In genomic region chr12:110558945-110559344, GRCh38 we compare ENCODE assay signal across 6 cellular contexts. TPM values are rescaled to one million over a fixed set of nuclear protein-coding genes. Genes with fewer than 3 reads are reported as not detected.
A peak's percentile ranks its signal among the peaks of the same experiment; 100 is the strongest.
DNase-seq lines count a peak whose midpoint lies in the region; ATAC-seq, FAIRE-seq and TF ChIP-seq lines count a peak whose summit lies in the region.
"Not testable (repeated sequence)": the region's sequence is repeated elsewhere in the genome, so short reads cannot be mapped to it uniquely, and the experiment has no call there.

No MANE protein-coding gene starts in this region.

- peaks cover 16 to 48% (median 33%) of the 10 kb centered on the region in 11 experiments for H3K36me3 ChIP-seq in BLaER1 treated with 17β-estradiol and CSF1 and Interleukin-3, amounts not matched to agents 10 nM and 100 nM
- not testable (repeated sequence) for H3K36me3 ChIP-seq in esophagus muscularis mucosa; HepG2 (replicated peaks in 1 of 2; ENCODE audit: control insufficient read depth in 1 of 2, insufficient read depth in 2 of 2, low read length in 2 of 2); mesenchymal stem cell (ENCODE audit: control insufficient read depth in 1 of 2, insufficient read depth in 2 of 2, low read depth in 1 of 2, low read length in 2 of 2); gastrocnemius medialis

- not testable (repeated sequence) for H2BK15ac ChIP-seq in mesenchymal stem cell (ENCODE audit: low read depth, poor library complexity, severe bottlenecking)

- ATAC-seq in activated B cell treated with CpG ODN at 0.5 μM for 24 hours (ENCODE audit: low read depth); gastrocnemius medialis: not testable (repeated sequence)
- peak; percentile 71 for ATAC-seq in HepG2

- DNase-seq in activated B cell treated with CpG ODN at 0.5 μM for 24 hours; esophagus muscularis mucosa (ENCODE audit: extremely low spot score); mesenchymal stem cell; gastrocnemius medialis: not testable (repeated sequence)
- peak; percentile 25 for DNase-seq in HepG2 (ENCODE audit: low spot score)

- H3K27ac Mint-ChIP-seq in activated B cell treated with CpG ODN at 0.5 μM for 24 hours, result peak overlapping the region; percentile 24

- H3K27me3 Mint-ChIP-seq in activated B cell treated with CpG ODN at 0.5 μM for 24 hours, result not testable (repeated sequence)

- in situ Hi-C loops in HepG2 (cut with HindIII; ENCODE audit: extremely low pct_ligation_motif_present, low pct_unique_long_range_greater_than_20kb), result loop anchor here (5.0 kb wide), 1 partner anchor 33 kb away; no protein-coding TSS in a partner anchor
- in situ Hi-C loops in gastrocnemius medialis (cut with MboI; ENCODE audit: low sequenced_read_pairs in 4 of 4), result not testable (repeated sequence)

- H4K91ac ChIP-seq in mesenchymal stem cell (ENCODE audit: low read length), result not testable (repeated sequence)

- H3K27me3 ChIP-seq in BLaER1 treated with 17β-estradiol and CSF1 and Interleukin-3, amounts not matched to agents 10 nM and 100 nM; esophagus muscularis mucosa; HepG2 (ENCODE audit: control insufficient read depth in 1 of 2, insufficient read depth in 2 of 2, low read length in 2 of 2); mesenchymal stem cell (ENCODE audit: control insufficient read depth in 1 of 2, insufficient read depth in 1 of 2, low read length in 2 of 2); gastrocnemius medialis: not testable (repeated sequence)

- not testable (repeated sequence) for H3K9ac ChIP-seq in BLaER1 treated with 17β-estradiol and CSF1 and Interleukin-3, amounts not matched to agents 10 nM and 100 nM; HepG2 (ENCODE audit: insufficient read depth, low read depth, low read length)
- peak overlapping the region; percentile 42 for H3K9ac ChIP-seq in mesenchymal stem cell (ENCODE audit: low read length)

- peak; percentile 34 for FAIRE-seq in HepG2 (lab: Jason Lieb, UNC)

- peaks cover 91% of the 10 kb centered on the region for H3K79me2 ChIP-seq in HepG2 (ENCODE audit: insufficient read depth, low read length)

- not testable (repeated sequence) for H2AFZ ChIP-seq in HepG2 (ENCODE audit: low read length); mesenchymal stem cell (ENCODE audit: low read depth, low read length)

- not testable (repeated sequence) for H2BK12ac ChIP-seq in mesenchymal stem cell (ENCODE audit: low read length in 2 of 2)

- H4K8ac ChIP-seq in mesenchymal stem cell (ENCODE audit: low read length), result not testable (repeated sequence)

- H3K79me1 ChIP-seq in mesenchymal stem cell (replicated peaks; ENCODE audit: low read length, poor library complexity, severe bottlenecking), result peaks cover 19% of the 10 kb centered on the region

- not testable (repeated sequence) for TF ChIP-seq POLR2A in esophagus muscularis mucosa (IDR thresholded peaks at IDR 0.05; ENCODE audit: low read depth); HepG2 (IDR thresholded peaks at IDR 0.05; ENCODE audit: insufficient read depth in 1 of 2, low read depth in 2 of 2, low read length in 2 of 2); gastrocnemius medialis (IDR thresholded peaks at IDR 0.05)

- H4K20me1 ChIP-seq in BLaER1 treated with 17β-estradiol and CSF1 and Interleukin-3, amounts not matched to agents 10 nM and 100 nM, result peaks cover 80 to 100% (median 99%) of the 10 kb centered on the region in 11 experiments; a peak in 21 of 22 replicates
- H4K20me1 ChIP-seq in HepG2 (ENCODE audit: insufficient read depth, low read length), result not testable (repeated sequence)

- peaks cover 84% of the 10 kb centered on the region for H3K4me1 Mint-ChIP-seq in activated B cell treated with CpG ODN at 0.5 μM for 24 hours

- H3K4me1 ChIP-seq in BLaER1 treated with 17β-estradiol and CSF1 and Interleukin-3, amounts not matched to agents 10 nM and 100 nM, result peaks cover 25 to 91% (median 46%) of the 10 kb centered on the region in 10 experiments; a peak in 19 of 20 replicates
- H3K4me1 ChIP-seq in esophagus muscularis mucosa, result peaks cover 57 to 100% (median 97%) of the 10 kb centered on the region in 4 donors
- H3K4me1 ChIP-seq in HepG2 (ENCODE audit: insufficient read depth, low read length), result peaks cover 40% of the 10 kb centered on the region
- peaks cover 12% of the 10 kb centered on the region for H3K4me1 ChIP-seq in mesenchymal stem cell (ENCODE audit: control insufficient read depth, insufficient read depth, low read depth, low read length)
- H3K4me1 ChIP-seq in gastrocnemius medialis, result peaks cover 83 to 90% of the 10 kb centered on the region in 2 donors

- not testable (repeated sequence) for H2AK5ac ChIP-seq in mesenchymal stem cell (ENCODE audit: low read length, severe bottlenecking)

- H2BK5ac ChIP-seq in mesenchymal stem cell (ENCODE audit: low read depth, low read length, poor library complexity, severe bottlenecking), result not testable (repeated sequence)

- peak overlapping the region in 8 of 11 experiments; percentile 9 to 45 (median 30); a peak in 6 of 22 replicates for H3K4me2 ChIP-seq in BLaER1 treated with 17β-estradiol and CSF1 and Interleukin-3, amounts not matched to agents 10 nM and 100 nM
- H3K4me2 ChIP-seq in HepG2 (ENCODE audit: low read depth, low read length); mesenchymal stem cell (ENCODE audit: low read length, poor library complexity, severe bottlenecking): not testable (repeated sequence)

- not testable (repeated sequence) for H3K23ac ChIP-seq in mesenchymal stem cell (ENCODE audit: low read length in 2 of 2)

- not testable (repeated sequence) for TF ChIP-seq RAD21 in HepG2 (CRISPR knock-in tag; IDR thresholded peaks at IDR 0.05)

- not testable (repeated sequence) for H3K4ac ChIP-seq in mesenchymal stem cell (ENCODE audit: low read depth in 1 of 2, low read length in 2 of 2)

- peak overlapping the region in 1 of 11 experiments; percentile 5; a peak in 1 of 22 replicates for H3K27ac ChIP-seq in BLaER1 treated with 17β-estradiol and CSF1 and Interleukin-3, amounts not matched to agents 10 nM and 100 nM
- peak overlapping the region in 3 of 4 donors; percentile 7 to 56 (median 21) for H3K27ac ChIP-seq in esophagus muscularis mucosa (replicated peaks in 1 of 4)
- H3K27ac ChIP-seq in HepG2 (ENCODE audit: extremely low read length, insufficient read depth, low read length), result peak overlapping the region; percentile 38
- H3K27ac ChIP-seq in mesenchymal stem cell (ENCODE audit: low read length, poor library complexity, severe bottlenecking), result not testable (repeated sequence)
- peak overlapping the region in 3 of 4 donors; percentile 15 to 95 (median 89) for H3K27ac ChIP-seq in gastrocnemius medialis

- H3K18ac ChIP-seq in mesenchymal stem cell (ENCODE audit: low read depth in 1 of 2, low read length in 2 of 2), result not testable (repeated sequence)

- not testable (repeated sequence) for TF ChIP-seq EP300 in esophagus muscularis mucosa (IDR thresholded peaks at IDR 0.05); HepG2 (IDR thresholded peaks at IDR 0.05; ENCODE audit: low read depth in 2 of 2, low read length in 2 of 2); HepG2 (CRISPR knock-in tag; IDR thresholded peaks at IDR 0.05; ENCODE audit: borderline replicate concordance)

- not testable (repeated sequence) for TF ChIP-seq CTCF in activated B cell treated with CpG ODN at 0.5 μM for 24 hours (IDR thresholded peaks at IDR 0.05); esophagus muscularis mucosa (IDR thresholded peaks at IDR 0.05); HepG2 (CRISPR knock-in tag; IDR thresholded peaks at IDR 0.05); gastrocnemius medialis (IDR thresholded peaks at IDR 0.05 in 4 of 5, conservative IDR thresholded peaks at IDR 0.05 in 1 of 5)

- not testable (repeated sequence) for H3K9me3 Mint-ChIP-seq in activated B cell treated with CpG ODN at 0.5 μM for 24 hours

- not testable (repeated sequence) for H3K4me3 Mint-ChIP-seq in activated B cell treated with CpG ODN at 0.5 μM for 24 hours

- WGBS in esophagus muscularis mucosa, result 94% methylated on average over 2 of the region's 2 CpGs
- 85% methylated on average over 2 of the region's 2 CpGs for WGBS in HepG2 (ENCODE audit: low lambda C conversion rate)
- 100% methylated on average over 1 of the region's 2 CpGs for WGBS in mesenchymal stem cell

- H3K36me3 Mint-ChIP-seq in activated B cell treated with CpG ODN at 0.5 μM for 24 hours (ENCODE audit: low read depth), result peaks cover 18% of the 10 kb centered on the region

- not testable (repeated sequence) for H2BK120ac ChIP-seq in mesenchymal stem cell (ENCODE audit: low read depth, low read length)

- H3K4me3 ChIP-seq in BLaER1 treated with 17β-estradiol and CSF1 and Interleukin-3, amounts not matched to agents 10 nM and 100 nM; esophagus muscularis mucosa; HepG2 (replicated peaks in 1 of 3; ENCODE audit: insufficient read depth in 1 of 3, low read depth in 2 of 3, low read length in 3 of 3); mesenchymal stem cell (ENCODE audit: insufficient read depth in 1 of 2, low read depth in 1 of 2, low read length in 2 of 2); gastrocnemius medialis: not testable (repeated sequence)

- POLR2A ChIA-PET in activated B cell treated with CpG ODN at 0.5 μM for 24 hours (lab: Charles Lee), result interaction anchor here (0.5 kb wide), 1 partner anchor 10 kb away, joined by 6 read pairs; no protein-coding TSS in a partner anchor
- POLR2A ChIA-PET in HepG2 (lab: Yijun Ruan, JAX), result not testable (repeated sequence)

- not testable (repeated sequence) for H3K14ac ChIP-seq in mesenchymal stem cell (ENCODE audit: low read length in 2 of 2)

- intact Hi-C loops in activated B cell treated with CpG ODN at 0.5 μM for 24 hours (cut with micrococcal nuclease); esophagus muscularis mucosa (cut with DNase I); HepG2 (cut with micrococcal nuclease; ENCODE audit: unreplicated experiment); gastrocnemius medialis (cut with DNase I; ENCODE audit: low total_unique reads): not testable (repeated sequence)

- CTCF ChIA-PET in activated B cell treated with CpG ODN at 0.5 μM for 24 hours (lab: Charles Lee); HepG2 (lab: Yijun Ruan, JAX; ENCODE audit: low intra/inter-chr PET ratio, low total read pairs): not testable (repeated sequence)

- peaks cover 14 to 35% (median 26%) of the 10 kb centered on the region in 11 experiments; a peak in 21 of 22 replicates for H3K9me3 ChIP-seq in BLaER1 treated with 17β-estradiol and CSF1 and Interleukin-3, amounts not matched to agents 10 nM and 100 nM (replicated peaks in 1 of 11)
- H3K9me3 ChIP-seq in esophagus muscularis mucosa; HepG2 (ENCODE audit: low read length); mesenchymal stem cell (ENCODE audit: control insufficient read depth, low read length); gastrocnemius medialis: not testable (repeated sequence)

- not testable (repeated sequence) for BruUV-seq in HepG2 (replicated peaks; lab: Mats Ljungman, UMichigan)

RNA-seq across cellular contexts. Expression of gene PPTC7, which starts 24.2 kb away (rescaled TPM):
- total RNA-seq in activated B cell treated with CpG ODN at 0.5 μM for 24 hours, result 34.5 and 40.8 TPM in 2 replicates
- total RNA-seq in esophagus muscularis mucosa, result 10 to 100 TPM; 36.6 to 55.6 (median 53.2) TPM
- total RNA-seq in HepG2 (2016; rRNA removed; fragmentation: Illumina TruSeq; extraction: Trizol), result 4.8 and 8.5 TPM in 2 replicates
- total RNA-seq in HepG2 (2016; cell fraction: cytosol; rRNA removed; fragmentation: Illumina TruSeq; extraction: Trizol; ENCODE audit: low read depth), result 1.6 and 1.9 TPM in 2 replicates
- total RNA-seq in HepG2 (2016; cell fraction: insoluble cytoplasmic fraction; rRNA removed; fragmentation: Illumina TruSeq; extraction: Trizol), result 4.2 and 8.0 TPM in 2 replicates
- total RNA-seq in HepG2 (2016; cell fraction: membrane; rRNA removed; fragmentation: Illumina TruSeq; extraction: Trizol), result 6.4 and 7.5 TPM in 2 replicates
- total RNA-seq in HepG2 (2016; cell fraction: nucleus; rRNA removed; fragmentation: Illumina TruSeq; extraction: Trizol), result 12.1 and 12.8 TPM in 2 replicates
- 10.6 and 12.3 TPM in 2 replicates for polyA plus RNA-seq in HepG2 (2011; rRNA removed)
- polyA plus RNA-seq in HepG2 (2011; cell fraction: cytosol; rRNA removed), result 5.4 and 8.1 TPM in 2 replicates
- polyA plus RNA-seq in HepG2 (2011; cell fraction: nucleus; rRNA removed), result 6.7 and 6.8 TPM in 2 replicates
- 10.9 and 11.6 TPM in 2 replicates for polyA plus RNA-seq in HepG2 (2012)
- 0.76 and 0.94 TPM in 2 replicates for polyA plus RNA-seq in HepG2 (2016; cell fraction: cytosol; fragmentation: Illumina TruSeq; extraction: Trizol; ENCODE audit: low read depth)
- polyA plus RNA-seq in HepG2 (2016; cell fraction: insoluble cytoplasmic fraction; fragmentation: Illumina TruSeq; extraction: Trizol; ENCODE audit: low read depth), result 18.5 and 19.8 TPM in 2 replicates
- 5.2 and 6.2 TPM in 2 replicates for polyA plus RNA-seq in HepG2 (2016; cell fraction: membrane; fragmentation: Illumina TruSeq; extraction: Trizol; ENCODE audit: low read depth)
- 20.2 and 21.2 TPM in 2 replicates for polyA plus RNA-seq in HepG2 (2016; cell fraction: nucleus; fragmentation: Illumina TruSeq; extraction: Trizol; ENCODE audit: insufficient read depth, low read depth)
- 44.4 and 46.8 TPM in 2 replicates for polyA minus RNA-seq in HepG2 (2011; rRNA and poly(A)+ RNA removed; ENCODE audit: low replicate concordance)
- polyA minus RNA-seq in HepG2 (2011; cell fraction: cytosol; rRNA and poly(A)+ RNA removed), result 10.9 and 11.6 TPM in 2 replicates
- polyA minus RNA-seq in HepG2 (2011; cell fraction: nucleus; rRNA and poly(A)+ RNA removed), result 23.0 and 23.1 TPM in 2 replicates
- polyA plus RNA-seq in mesenchymal stem cell (2013, experiment 1 of 2), result 14.0 TPM
- 14.8 TPM for polyA plus RNA-seq in mesenchymal stem cell (2013, experiment 2 of 2)
- total RNA-seq in gastrocnemius medialis, result 10 to 100 TPM; 27.6 to 85.8 (median 58.4) TPM

RNA-seq across cellular contexts. Expression of gene TCTN1, which starts 55.0 kb away (rescaled TPM):
- total RNA-seq in activated B cell treated with CpG ODN at 0.5 μM for 24 hours (22.4 and 29.5 TPM in 2 replicates), esophagus muscularis mucosa (10 to 100 TPM; 17.4 to 26.2 (median 21.4) TPM), HepG2 (2016; rRNA removed; fragmentation: Illumina TruSeq; extraction: Trizol) (8.9 and 16.0 TPM in 2 replicates), gastrocnemius medialis (10 to 100 TPM in 3 of 4 donors, 1 to 10 TPM in 1; 4.7 to 30.8 (median 22.7) TPM)
- total RNA-seq in HepG2 (2016; cell fraction: cytosol; rRNA removed; fragmentation: Illumina TruSeq; extraction: Trizol; ENCODE audit: low read depth), result 9.2 and 12.3 TPM in 2 replicates
- total RNA-seq in HepG2 (2016; cell fraction: insoluble cytoplasmic fraction; rRNA removed; fragmentation: Illumina TruSeq; extraction: Trizol), result 6.9 and 17.5 TPM in 2 replicates
- 15.4 and 17.4 TPM in 2 replicates for total RNA-seq in HepG2 (2016; cell fraction: membrane; rRNA removed; fragmentation: Illumina TruSeq; extraction: Trizol)
- 22.8 and 24.9 TPM in 2 replicates for total RNA-seq in HepG2 (2016; cell fraction: nucleus; rRNA removed; fragmentation: Illumina TruSeq; extraction: Trizol)
- polyA plus RNA-seq in HepG2 (2011; rRNA removed), result 13.3 and 13.6 TPM in 2 replicates
- 6.7 and 7.7 TPM in 2 replicates for polyA plus RNA-seq in HepG2 (2011; cell fraction: cytosol; rRNA removed)
- 23.4 and 26.4 TPM in 2 replicates for polyA plus RNA-seq in HepG2 (2011; cell fraction: nucleus; rRNA removed)
- polyA plus RNA-seq in HepG2 (2012), result 9.0 and 11.5 TPM in 2 replicates
- polyA plus RNA-seq in HepG2 (2016; cell fraction: cytosol; fragmentation: Illumina TruSeq; extraction: Trizol; ENCODE audit: low read depth), result 9.0 and 13.4 TPM in 2 replicates
- polyA plus RNA-seq in HepG2 (2016; cell fraction: insoluble cytoplasmic fraction; fragmentation: Illumina TruSeq; extraction: Trizol; ENCODE audit: low read depth), result 7.3 and 7.9 TPM in 2 replicates
- 14.0 and 14.1 TPM in 2 replicates for polyA plus RNA-seq in HepG2 (2016; cell fraction: membrane; fragmentation: Illumina TruSeq; extraction: Trizol; ENCODE audit: low read depth)
- 38.7 and 42.7 TPM in 2 replicates for polyA plus RNA-seq in HepG2 (2016; cell fraction: nucleus; fragmentation: Illumina TruSeq; extraction: Trizol; ENCODE audit: insufficient read depth, low read depth)
- polyA minus RNA-seq in HepG2 (2011; rRNA and poly(A)+ RNA removed; ENCODE audit: low replicate concordance), result 15.1 and 25.2 TPM in 2 replicates
- 3.6 and 5.3 TPM in 2 replicates for polyA minus RNA-seq in HepG2 (2011; cell fraction: cytosol; rRNA and poly(A)+ RNA removed)
- 13.9 and 19.4 TPM in 2 replicates for polyA minus RNA-seq in HepG2 (2011; cell fraction: nucleus; rRNA and poly(A)+ RNA removed)
- polyA plus RNA-seq in mesenchymal stem cell (2013, experiment 1 of 2), result 58.1 TPM
- polyA plus RNA-seq in mesenchymal stem cell (2013, experiment 2 of 2), result 60.5 TPM

RNA-seq across cellular contexts. Expression of gene RAD9B, which starts 56.8 kb away (rescaled TPM):
- total RNA-seq in activated B cell treated with CpG ODN at 0.5 μM for 24 hours (1.2 and 1.3 TPM in 2 replicates), esophagus muscularis mucosa (1 to 10 TPM in 3 of 4 donors, under 1 TPM in 1; 0.98 to 5.0 (median 2.0) TPM), HepG2 (2016; rRNA removed; fragmentation: Illumina TruSeq; extraction: Trizol) (0.38 TPM in 2 replicates), gastrocnemius medialis (1 to 10 TPM in 1 of 4 donors, under 1 TPM in 3; 0.12 to 2.0 (median 0.62) TPM)
- total RNA-seq in HepG2 (2016; cell fraction: cytosol; rRNA removed; fragmentation: Illumina TruSeq; extraction: Trizol; ENCODE audit: low read depth), result 0.44 TPM in 1 of 2 replicates, not detected in the other
- 0.27 and 0.28 TPM in 2 replicates for total RNA-seq in HepG2 (2016; cell fraction: insoluble cytoplasmic fraction; rRNA removed; fragmentation: Illumina TruSeq; extraction: Trizol)
- total RNA-seq in HepG2 (2016; cell fraction: membrane; rRNA removed; fragmentation: Illumina TruSeq; extraction: Trizol), result 0.19 TPM in 1 of 2 replicates, not detected in the other
- total RNA-seq in HepG2 (2016; cell fraction: nucleus; rRNA removed; fragmentation: Illumina TruSeq; extraction: Trizol), result not detected in 2 replicates
- polyA plus RNA-seq in HepG2 (2011; rRNA removed), result 0.05 and 0.10 TPM in 2 replicates
- polyA plus RNA-seq in HepG2 (2011; cell fraction: cytosol; rRNA removed), result 0.03 and 0.04 TPM in 2 replicates
- polyA plus RNA-seq in HepG2 (2011; cell fraction: nucleus; rRNA removed), result 0.09 TPM in 1 of 2 replicates, not detected in the other
- 0.12 and 0.27 TPM in 2 replicates for polyA plus RNA-seq in HepG2 (2012)
- 0.06 TPM in 1 of 2 replicates, not detected in the other for polyA plus RNA-seq in HepG2 (2016; cell fraction: cytosol; fragmentation: Illumina TruSeq; extraction: Trizol; ENCODE audit: low read depth)
- 0.16 and 0.24 TPM in 2 replicates for polyA plus RNA-seq in HepG2 (2016; cell fraction: insoluble cytoplasmic fraction; fragmentation: Illumina TruSeq; extraction: Trizol; ENCODE audit: low read depth)
- polyA plus RNA-seq in HepG2 (2016; cell fraction: membrane; fragmentation: Illumina TruSeq; extraction: Trizol; ENCODE audit: low read depth), result 0.07 and 0.17 TPM in 2 replicates
- 0.25 TPM in 1 of 2 replicates, not detected in the other for polyA plus RNA-seq in HepG2 (2016; cell fraction: nucleus; fragmentation: Illumina TruSeq; extraction: Trizol; ENCODE audit: insufficient read depth, low read depth)
- 0.37 TPM in 1 of 2 replicates, not detected in the other for polyA minus RNA-seq in HepG2 (2011; rRNA and poly(A)+ RNA removed; ENCODE audit: low replicate concordance)
- not detected in 2 replicates for polyA minus RNA-seq in HepG2 (2011; cell fraction: cytosol; rRNA and poly(A)+ RNA removed)
- 0.12 and 0.26 TPM in 2 replicates for polyA minus RNA-seq in HepG2 (2011; cell fraction: nucleus; rRNA and poly(A)+ RNA removed)
- polyA plus RNA-seq in mesenchymal stem cell (2013, experiment 1 of 2), result 0.10 TPM
- 0.10 TPM for polyA plus RNA-seq in mesenchymal stem cell (2013, experiment 2 of 2)

RNA-seq across cellular contexts. Expression of gene VPS29, which starts 57.0 kb away (rescaled TPM):
- total RNA-seq in activated B cell treated with CpG ODN at 0.5 μM for 24 hours, result 99.6 and 117 TPM in 2 replicates
- total RNA-seq in esophagus muscularis mucosa, result 100 to 1,000 TPM; 126 to 166 (median 156) TPM
- total RNA-seq in HepG2 (2016; rRNA removed; fragmentation: Illumina TruSeq; extraction: Trizol), result 107 and 161 TPM in 2 replicates
- 34.7 and 38.8 TPM in 2 replicates for total RNA-seq in HepG2 (2016; cell fraction: cytosol; rRNA removed; fragmentation: Illumina TruSeq; extraction: Trizol; ENCODE audit: low read depth)
- 112 and 168 TPM in 2 replicates for total RNA-seq in HepG2 (2016; cell fraction: insoluble cytoplasmic fraction; rRNA removed; fragmentation: Illumina TruSeq; extraction: Trizol)
- total RNA-seq in HepG2 (2016; cell fraction: membrane; rRNA removed; fragmentation: Illumina TruSeq; extraction: Trizol), result 44.9 and 45.0 TPM in 2 replicates
- total RNA-seq in HepG2 (2016; cell fraction: nucleus; rRNA removed; fragmentation: Illumina TruSeq; extraction: Trizol), result 50.0 and 57.0 TPM in 2 replicates
- polyA plus RNA-seq in HepG2 (2011; rRNA removed), result 100 and 114 TPM in 2 replicates
- polyA plus RNA-seq in HepG2 (2011; cell fraction: cytosol; rRNA removed), result 58.3 and 73.6 TPM in 2 replicates
- 45.3 and 65.3 TPM in 2 replicates for polyA plus RNA-seq in HepG2 (2011; cell fraction: nucleus; rRNA removed)
- polyA plus RNA-seq in HepG2 (2012), result 84.2 and 88.0 TPM in 2 replicates
- polyA plus RNA-seq in HepG2 (2016; cell fraction: cytosol; fragmentation: Illumina TruSeq; extraction: Trizol; ENCODE audit: low read depth), result 49.4 and 58.6 TPM in 2 replicates
- polyA plus RNA-seq in HepG2 (2016; cell fraction: insoluble cytoplasmic fraction; fragmentation: Illumina TruSeq; extraction: Trizol; ENCODE audit: low read depth), result 175 and 205 TPM in 2 replicates
- polyA plus RNA-seq in HepG2 (2016; cell fraction: membrane; fragmentation: Illumina TruSeq; extraction: Trizol; ENCODE audit: low read depth), result 42.2 and 44.9 TPM in 2 replicates
- polyA plus RNA-seq in HepG2 (2016; cell fraction: nucleus; fragmentation: Illumina TruSeq; extraction: Trizol; ENCODE audit: insufficient read depth, low read depth), result 141 and 142 TPM in 2 replicates
- polyA minus RNA-seq in HepG2 (2011; rRNA and poly(A)+ RNA removed; ENCODE audit: low replicate concordance), result 14.3 and 39.7 TPM in 2 replicates
- 17.8 and 23.5 TPM in 2 replicates for polyA minus RNA-seq in HepG2 (2011; cell fraction: cytosol; rRNA and poly(A)+ RNA removed)
- 38.6 and 50.0 TPM in 2 replicates for polyA minus RNA-seq in HepG2 (2011; cell fraction: nucleus; rRNA and poly(A)+ RNA removed)
- polyA plus RNA-seq in mesenchymal stem cell (2013, experiment 1 of 2), result 138 TPM
- polyA plus RNA-seq in mesenchymal stem cell (2013, experiment 2 of 2), result 144 TPM
- total RNA-seq in gastrocnemius medialis, result 100 to 1,000 TPM in 2 of 4 donors, 10 to 100 TPM in 2; 76.4 to 145 (median 92.9) TPM
